Comparison of ENCODE assay signal across 21 cellular contexts in genomic region chr15:31383150-31383549, GRCh38. TPM values are rescaled to one million over a fixed set of nuclear protein-coding genes. Genes with fewer than 3 reads are reported as not detected.
DNase-seq lines count a peak whose midpoint lies in the region; ATAC-seq, FAIRE-seq and TF ChIP-seq lines count a peak whose summit lies in the region.
"Had no signal": no experiment of that assay in that cellular context is flagged by ENCODE, and none has a peak within 500 bp of the region (broad histone marks: within the 10 kb centered on the region; RNA-seq: fewer than 3 reads in every experiment).

No MANE protein-coding gene starts in this region.

- H3K9me3 ChIP-seq in Peyer's patch (no peaks in the 10 kb centered on the region), H1 (ENCODE audit: insufficient read depth in 2 of 2, low read depth in 1 of 2, low read length in 1 of 2) (no peaks in the 10 kb centered on the region), trophoblast cell (ENCODE audit: insufficient read depth, low read depth, low read length) (peaks cover 5% of the 10 kb centered on the region)
- H3K9me3 ChIP-seq: spleen had no signal

- no peak for TF ChIP-seq EP300 in H1 (IDR thresholded peaks at IDR 0.05; ENCODE audit: borderline replicate concordance in 1 of 2, low read depth in 2 of 2, low read length in 2 of 2)

- WGBS in H1 (ENCODE audit: extremely low coverage in 1 of 2, insufficient coverage in 1 of 2, insufficient read length in 1 of 2, insufficient replicate concordance in 2 of 2, low coverage in 1 of 2, low lambda C conversion rate in 2 of 2, missing lambda C conversion rate in 1 of 2), 2 experiments, result 100% methylated on average over 6 of the region's 6 CpGs; no CpG with 5 or more reads in 1 of the 2 experiments
- WGBS in trophoblast cell (ENCODE audit: extremely low coverage, insufficient coverage, insufficient read length), result no CpG with 5 or more reads among the region's 6 CpGs

- H2AK5ac ChIP-seq in H1 (ENCODE audit: low read depth, low read length) (no peak overlapping the region), trophoblast cell (ENCODE audit: low read length) (no peak overlapping the region)

- H4K8ac ChIP-seq in H1 (ENCODE audit: extremely low read depth, insufficient read depth, low read length) (no peak overlapping the region), trophoblast cell (ENCODE audit: low read depth, low read length) (no peak overlapping the region)

- no peak overlapping the region for H3K4me3 Mint-ChIP-seq in activated T-cell treated with anti-CD3 and anti-CD28 coated beads, Interleukin-2, amount 50 U/mL, for 72 hours
- H3K4me3 Mint-ChIP-seq in activated T-cell treated with anti-CD3 and anti-CD28 coated beads, Interleukin-2, amount 50 U/mL, for 4 hours, result no peak overlapping the region
- no peak overlapping the region for H3K4me3 Mint-ChIP-seq in natural killer cell treated with Interleukin-12 subunit alpha and Interleukin-12 subunit beta and Interleukin-15 and Interleukin-18, amount 100 ng/mL, for 72 hours
- H3K4me3 Mint-ChIP-seq: activated CD4-positive, alpha-beta T cell treated with anti-CD3 and anti-CD28 coated beads for 36 hours; activated naive CD4-positive, alpha-beta T cell treated with anti-CD3 and anti-CD28 coated beads for 36 hours; mesothelial cell of epicardium; neural progenitor cell had no signal

- H2BK12ac ChIP-seq in H1 (ENCODE audit: low read depth, low read length) (peak overlapping the region; percentile 50; the same call in 1 of the 2 replicates), trophoblast cell (ENCODE audit: low read length) (no peak overlapping the region)

- H3K4me2 ChIP-seq in H1 (ENCODE audit: insufficient read depth in 1 of 2, low read depth in 2 of 2, low read length in 2 of 2) (no peak overlapping the region), trophoblast cell (ENCODE audit: low read length) (no peak overlapping the region)
- H3K4me2 ChIP-seq: neural progenitor cell had no signal

- H3K36me3 Mint-ChIP-seq in activated T-cell treated with anti-CD3 and anti-CD28 coated beads, Interleukin-2, amount 50 U/mL, for 72 hours (ENCODE audit: insufficient read depth in 2 of 2), result peaks cover 13 to 20% of the 10 kb centered on the region in 2 donors
- peaks cover 20% of the 10 kb centered on the region for H3K36me3 Mint-ChIP-seq in activated T-cell treated with anti-CD3 and anti-CD28 coated beads, Interleukin-2, amount 50 U/mL, for 4 hours (ENCODE audit: insufficient read depth)
- no peaks in the 10 kb centered on the region for H3K36me3 Mint-ChIP-seq in natural killer cell treated with Interleukin-12 subunit alpha and Interleukin-12 subunit beta and Interleukin-15 and Interleukin-18, amount 100 ng/mL, for 72 hours

- no peak overlapping the region for H2BK20ac ChIP-seq in H1 (ENCODE audit: low read length)

- peaks cover 0 to 12% (median 0%) of the 10 kb centered on the region in 3 donors for H3K36me3 ChIP-seq in Peyer's patch
- peaks cover 0 to 5% (median 0%) of the 10 kb centered on the region in 4 experiments; a peak in 1 of 8 replicates for H3K36me3 ChIP-seq in H1 (ENCODE audit: control insufficient read depth in 2 of 4, insufficient read depth in 4 of 4, low read length in 3 of 4)
- H3K36me3 ChIP-seq in trophoblast cell (ENCODE audit: control insufficient read depth in 1 of 2, insufficient read depth in 2 of 2, low read length in 2 of 2), result peaks cover 12 to 13% of the 10 kb centered on the region in 2 experiments
- H3K36me3 ChIP-seq: neural progenitor cell had no signal

- H3K79me2 ChIP-seq in H1 (ENCODE audit: control insufficient read depth in 1 of 2, insufficient read depth in 2 of 2, low read length in 2 of 2), result no peaks in the 10 kb centered on the region
- no peaks in the 10 kb centered on the region for H3K79me2 ChIP-seq in trophoblast cell (ENCODE audit: control insufficient read depth, insufficient read depth, low read length, poor library complexity)

- no peak overlapping the region for H4K12ac ChIP-seq in trophoblast cell (ENCODE audit: low read depth, low read length)

- no peaks in the 10 kb centered on the region for H3K27me3 Mint-ChIP-seq in activated T-cell treated with anti-CD3 and anti-CD28 coated beads, Interleukin-2, amount 50 U/mL, for 72 hours (ENCODE audit: low read depth)
- no peaks in the 10 kb centered on the region for H3K27me3 Mint-ChIP-seq in activated T-cell treated with anti-CD3 and anti-CD28 coated beads, Interleukin-2, amount 50 U/mL, for 4 hours (ENCODE audit: low read depth)
- H3K27me3 Mint-ChIP-seq in natural killer cell treated with Interleukin-12 subunit alpha and Interleukin-12 subunit beta and Interleukin-15 and Interleukin-18, amount 100 ng/mL, for 72 hours, result no peaks in the 10 kb centered on the region
- H3K27me3 Mint-ChIP-seq: activated CD4-positive, alpha-beta T cell treated with anti-CD3 and anti-CD28 coated beads for 36 hours had no signal

- no peak for FAIRE-seq in H1 (lab: Jason Lieb, UNC)
- FAIRE-seq: GM18507 had no signal

- TF ChIP-seq POLR2A in Peyer's patch (IDR thresholded peaks at IDR 0.05), result no peak
- no peak for TF ChIP-seq POLR2A in H1 (IDR thresholded peaks at IDR 0.05; ENCODE audit: control extremely low read depth in 1 of 2, low read depth in 2 of 2, low read length in 2 of 2)

- no peaks in the 10 kb centered on the region for H3K9me3 Mint-ChIP-seq in activated T-cell treated with anti-CD3 and anti-CD28 coated beads, Interleukin-2, amount 50 U/mL, for 72 hours
- H3K9me3 Mint-ChIP-seq in activated T-cell treated with anti-CD3 and anti-CD28 coated beads, Interleukin-2, amount 50 U/mL, for 4 hours, result no peaks in the 10 kb centered on the region
- no peaks in the 10 kb centered on the region for H3K9me3 Mint-ChIP-seq in natural killer cell treated with Interleukin-12 subunit alpha and Interleukin-12 subunit beta and Interleukin-15 and Interleukin-18, amount 100 ng/mL, for 72 hours
- H3K9me3 Mint-ChIP-seq: activated naive CD4-positive, alpha-beta T cell treated with anti-CD3 and anti-CD28 coated beads for 36 hours had no signal

- no peak for TF ChIP-seq RAD21 in H1 (IDR thresholded peaks at IDR 0.05 in 1 of 2, conservative IDR thresholded peaks at IDR 0.05 in 1 of 2; ENCODE audit: low read depth in 2 of 2, low read length in 2 of 2)

- no peak overlapping the region for H3K9ac ChIP-seq in H1 (replicated peaks in 1 of 4; ENCODE audit: extremely low read depth in 1 of 4, low read depth in 3 of 4, low read length in 3 of 4)
- H3K9ac ChIP-seq in trophoblast cell (ENCODE audit: low read length), result no peak overlapping the region
- H3K9ac ChIP-seq: neural progenitor cell had no signal

- H3K27ac Mint-ChIP-seq in activated T-cell treated with anti-CD3 and anti-CD28 coated beads, Interleukin-2, amount 50 U/mL, for 72 hours, result peak overlapping the region; percentile 80
- H3K27ac Mint-ChIP-seq in natural killer cell treated with Interleukin-12 subunit alpha and Interleukin-12 subunit beta and Interleukin-15 and Interleukin-18, amount 100 ng/mL, for 72 hours, result peak overlapping the region; percentile 49 to 74
- H3K27ac Mint-ChIP-seq: activated naive CD4-positive, alpha-beta T cell treated with anti-CD3 and anti-CD28 coated beads for 36 hours; mesothelial cell of epicardium; neural progenitor cell had no signal

- no peak overlapping the region; the same call in 1 of the 2 replicates for H2BK5ac ChIP-seq in H1 (ENCODE audit: low read depth, low read length)
- no peak overlapping the region for H2BK5ac ChIP-seq in trophoblast cell (ENCODE audit: low read depth, low read length, poor library complexity)

- H3K14ac ChIP-seq in H1 (ENCODE audit: insufficient read length) (no peak overlapping the region), trophoblast cell (ENCODE audit: low read length) (no peak overlapping the region)

- CTCF ChIA-PET in H1 (lab: Charles Lee; ENCODE audit: partially characterized antibody), result interaction anchor here (0.9 to 2.5 kb wide), 3 partner anchors 52 to 183 kb away, joined by 3 to 6 read pairs (median 4); no protein-coding TSS in a partner anchor

- H3K4me1 ChIP-seq in Peyer's patch (peaks cover 0 to 39% (median 0%) of the 10 kb centered on the region in 4 donors), H1 (replicated peaks in 1 of 4; ENCODE audit: control insufficient read depth in 3 of 4, insufficient read depth in 4 of 4, low read length in 3 of 4) (peaks cover 0 to 4% (median 0%) of the 10 kb centered on the region in 4 experiments; a peak in 1 of 7 replicates), trophoblast cell (ENCODE audit: control insufficient read depth in 1 of 2, insufficient read depth in 2 of 2, low read length in 2 of 2) (peaks cover 5 to 13% of the 10 kb centered on the region in 2 experiments)
- H3K4me1 ChIP-seq: neural progenitor cell had no signal

- H2BK15ac ChIP-seq in H1 (ENCODE audit: low read length), result no peak overlapping the region

- H3K23ac ChIP-seq in H1 (ENCODE audit: insufficient read length), result no peak overlapping the region
- H3K23ac ChIP-seq in trophoblast cell (ENCODE audit: low read length), result no peak overlapping the region

- H3K4ac ChIP-seq in H1 (replicated peaks; ENCODE audit: insufficient read length, low read depth, low read length) (no peak overlapping the region), trophoblast cell (ENCODE audit: low read depth, low read length) (no peak overlapping the region)

- no peak for DNase-seq in activated T-cell treated with anti-CD3 and anti-CD28 coated beads, Interleukin-2, amount 50 U/mL, for 72 hours
- DNase-seq in activated T-cell treated with anti-CD3 and anti-CD28 coated beads, Interleukin-2, amount 50 U/mL, for 4 hours, result no peak
- DNase-seq in Peyer's patch, result peak in 2 of 3 donors; percentile 42 to 48
- DNase-seq in H1 (ENCODE audit: low read depth in 1 of 2, low spot score in 2 of 2), result no peak
- no peak for DNase-seq in natural killer cell treated with Interleukin-12 subunit alpha and Interleukin-12 subunit beta and Interleukin-15 and Interleukin-18, amount 100 ng/mL, for 72 hours (ENCODE audit: low spot score)
- DNase-seq in trophoblast cell, result no peak
- DNase-seq in GM19240 (ENCODE audit: insufficient read length, low spot score), result no peak
- DNase-seq: activated CD4-positive, alpha-beta T cell treated with anti-CD3 and anti-CD28 coated beads for 36 hours; activated CD8-positive, alpha-beta memory T cell treated with anti-CD3 and anti-CD28 coated beads, Interleukin-2, amount 50 U/mL, for 4 hours; activated naive CD4-positive, alpha-beta T cell treated with anti-CD3 and anti-CD28 coated beads for 36 hours; anterior cingulate cortex; foreskin keratinocyte; kidney glomerular epithelial cell; NCI-H1436 treated with DMSO at 0.1 percent for 48 hours; NCI-H2171; NCI-H524 treated with DMSO at 0.1 percent for 48 hours; spleen had no signal

- no peak overlapping the region for H3K4me3 ChIP-seq in Peyer's patch
- H3K4me3 ChIP-seq in H1 (ENCODE audit: extremely low read depth in 1 of 4, insufficient read depth in 2 of 4, low read depth in 3 of 4, low read length in 4 of 4), result no peak overlapping the region
- no peak overlapping the region for H3K4me3 ChIP-seq in trophoblast cell (ENCODE audit: low read depth, low read length)
- H3K4me3 ChIP-seq: neural progenitor cell, spleen had no signal

- peak overlapping the region in 2 of 4 donors; percentile 55 to 89 for H3K27ac ChIP-seq in Peyer's patch
- H3K27ac ChIP-seq in H1 (ENCODE audit: low read depth, low read length), result no peak overlapping the region
- H3K27ac ChIP-seq in trophoblast cell (ENCODE audit: low read depth, low read length), result no peak overlapping the region
- H3K27ac ChIP-seq: foreskin keratinocyte, neural progenitor cell had no signal

- no peak overlapping the region for H4K91ac ChIP-seq in H1 (replicated peaks; ENCODE audit: insufficient read length, low read length)
- H4K91ac ChIP-seq in trophoblast cell (ENCODE audit: low read depth, low read length), result no peak overlapping the region

- no peak overlapping the region for H4K5ac ChIP-seq in H1 (ENCODE audit: insufficient read length, low read depth, low read length)

- H3K56ac ChIP-seq in H1 (replicated peaks; ENCODE audit: insufficient read length, low read depth, low read length), result no peak overlapping the region

- H3K18ac ChIP-seq in H1 (ENCODE audit: extremely low read depth, low read length) (no peak overlapping the region), trophoblast cell (ENCODE audit: low read length) (no peak overlapping the region)

- POLR2A ChIA-PET in H1 (lab: Charles Lee; ENCODE audit: partially characterized antibody), result interaction anchor here (1.0 kb wide), 1 partner anchor 16 kb away, joined by 3 read pairs; no protein-coding TSS in a partner anchor

- H3K79me1 ChIP-seq in H1 (ENCODE audit: low read depth, low read length) (no peaks in the 10 kb centered on the region), trophoblast cell (ENCODE audit: low read length) (no peaks in the 10 kb centered on the region)

- H2BK120ac ChIP-seq in H1 (replicated peaks; ENCODE audit: low read depth, low read length) (no peak overlapping the region), trophoblast cell (ENCODE audit: insufficient read depth, low read length, poor library complexity) (no peak overlapping the region)

- no peaks in the 10 kb centered on the region for H3K23me2 ChIP-seq in H1 (ENCODE audit: low read depth, low read length)

- peaks cover 62% of the 10 kb centered on the region for H3K4me1 Mint-ChIP-seq in activated T-cell treated with anti-CD3 and anti-CD28 coated beads, Interleukin-2, amount 50 U/mL, for 72 hours (ENCODE audit: low read depth)
- peaks cover 45% of the 10 kb centered on the region for H3K4me1 Mint-ChIP-seq in activated T-cell treated with anti-CD3 and anti-CD28 coated beads, Interleukin-2, amount 50 U/mL, for 4 hours (ENCODE audit: low read depth)
- H3K4me1 Mint-ChIP-seq in natural killer cell treated with Interleukin-12 subunit alpha and Interleukin-12 subunit beta and Interleukin-15 and Interleukin-18, amount 100 ng/mL, for 72 hours (ENCODE audit: low read depth in 2 of 2), result peaks cover 56 to 63% of the 10 kb centered on the region in 2 donors
- H3K4me1 Mint-ChIP-seq: mesothelial cell of epicardium, neural progenitor cell had no signal

- TF ChIP-seq CTCF in Peyer's patch (IDR thresholded peaks at IDR 0.05) (no peak), H1 (IDR thresholded peaks at IDR 0.05; ENCODE audit: control extremely low read depth in 1 of 3, insufficient read depth in 1 of 3, low read depth in 1 of 3, low read length in 3 of 3) (no peak)

- no peak overlapping the region for H2AFZ ChIP-seq in H1 (ENCODE audit: low read length)
- no peak overlapping the region for H2AFZ ChIP-seq in trophoblast cell (ENCODE audit: insufficient read depth, low read length, poor library complexity)
- H2AFZ ChIP-seq: neural progenitor cell had no signal

- no peaks in the 10 kb centered on the region for H4K20me1 ChIP-seq in H1 (replicated peaks in 1 of 2; ENCODE audit: control insufficient read depth in 1 of 2, insufficient read depth in 2 of 2, low read length in 2 of 2)

- ATAC-seq in activated T-cell treated with anti-CD3 and anti-CD28 coated beads, Interleukin-2, amount 50 U/mL, for 72 hours (replicated peaks in 1 of 2), result no peak
- no peak for ATAC-seq in activated T-cell treated with anti-CD3 and anti-CD28 coated beads, Interleukin-2, amount 50 U/mL, for 4 hours
- ATAC-seq in natural killer cell treated with Interleukin-12 subunit alpha and Interleukin-12 subunit beta and Interleukin-15 and Interleukin-18, amount 100 ng/mL, for 72 hours, result no peak
- no peak for ATAC-seq in GM21786 (IDR thresholded peaks at IDR 0.05; ENCODE audit: unreplicated experiment)
- ATAC-seq: activated CD4-positive, alpha-beta T cell treated with anti-CD3 and anti-CD28 coated beads for 36 hours; foreskin keratinocyte had no signal

- H3K27me3 ChIP-seq in Peyer's patch (no peaks in the 10 kb centered on the region), H1 (replicated peaks in 1 of 4; ENCODE audit: control insufficient read depth in 3 of 4, extremely low read depth in 1 of 4, insufficient read depth in 3 of 4, low read length in 3 of 4) (no peaks in the 10 kb centered on the region), trophoblast cell (ENCODE audit: insufficient read depth, low read length) (no peaks in the 10 kb centered on the region)
- H3K27me3 ChIP-seq: foreskin keratinocyte, neural progenitor cell, spleen had no signal

RNA-seq across cellular contexts. Expression of gene KLF13, which starts 56.5 kb away (rescaled TPM):
- 100 to 1,000 TPM; 260 to 273 TPM for total RNA-seq in activated T-cell treated with anti-CD3 and anti-CD28 coated beads, Interleukin-2, amount 50 U/mL, for 72 hours
- total RNA-seq in activated T-cell treated with anti-CD3 and anti-CD28 coated beads, Interleukin-2, amount 50 U/mL, for 4 hours, result 10 to 100 TPM; 75.0 to 82.8 (median 81.8) TPM
- 10 to 100 TPM; 51.2 to 80.4 (median 75.6) TPM for total RNA-seq in Peyer's patch
- 32.4 and 33.4 TPM in 2 replicates for total RNA-seq in H1 (2021; fragmentation: NEBNext Ultra II Directional; extraction: Animal tissue kit (Norgen Biotek cat#: 25700))
- 15.7 and 18.3 TPM in 2 replicates for polyA plus RNA-seq in H1 (2011; rRNA removed)
- 16.2 TPM for polyA plus RNA-seq in H1 (2011; cell fraction: cytosol; rRNA removed)
- 17.3 TPM for polyA plus RNA-seq in H1 (2011; cell fraction: nucleus; rRNA removed)
- 21.5 to 39.3 TPM (median 24.4 TPM) in 4 replicates for polyA plus RNA-seq in H1 (2012, experiment 1 of 2)
- 13.0 TPM for polyA plus RNA-seq in H1 (2012, experiment 2 of 2)
- polyA plus RNA-seq in H1 (2013, experiment 1 of 2), result 34.5 TPM
- 37.8 TPM for polyA plus RNA-seq in H1 (2013, experiment 2 of 2)
- polyA minus RNA-seq in H1 (2011; rRNA and poly(A)+ RNA removed), result 15.4 and 21.4 TPM in 2 replicates
- polyA minus RNA-seq in H1 (2011; cell fraction: cytosol; rRNA and poly(A)+ RNA removed), result 21.7 TPM
- 10.9 TPM for polyA minus RNA-seq in H1 (2011; cell fraction: nucleus; rRNA and poly(A)+ RNA removed)
- 100 to 1,000 TPM in 1 of 2 donors, 10 to 100 TPM in 1; 95.1 to 153 TPM for total RNA-seq in natural killer cell treated with Interleukin-12 subunit alpha and Interleukin-12 subunit beta and Interleukin-15 and Interleukin-18, amount 100 ng/mL, for 72 hours
- polyA plus RNA-seq in trophoblast cell (2013), result 76.0 and 79.4 TPM in 2 replicates

Comparison
In these comparisons a context has a peak if more than half of its experiments do, and no peak if none do; other contexts are left out.
1. DNase-seq: peak in Peyer's patch (2 of 3); none in activated T-cell treated with anti-CD3 and anti-CD28 coated beads, Interleukin-2, amount 50 U/mL, for 72 hours (0 of 2), activated T-cell treated with anti-CD3 and anti-CD28 coated beads, Interleukin-2, amount 50 U/mL, for 4 hours (single experiment), H1 (0 of 2), natural killer cell treated with Interleukin-12 subunit alpha and Interleukin-12 subunit beta and Interleukin-15 and Interleukin-18, amount 100 ng/mL, for 72 hours (single experiment), trophoblast cell (0 of 2) and GM19240 (single experiment).